ENCODE assay signal across 23 cellular contexts in the genomic region with DNA sequence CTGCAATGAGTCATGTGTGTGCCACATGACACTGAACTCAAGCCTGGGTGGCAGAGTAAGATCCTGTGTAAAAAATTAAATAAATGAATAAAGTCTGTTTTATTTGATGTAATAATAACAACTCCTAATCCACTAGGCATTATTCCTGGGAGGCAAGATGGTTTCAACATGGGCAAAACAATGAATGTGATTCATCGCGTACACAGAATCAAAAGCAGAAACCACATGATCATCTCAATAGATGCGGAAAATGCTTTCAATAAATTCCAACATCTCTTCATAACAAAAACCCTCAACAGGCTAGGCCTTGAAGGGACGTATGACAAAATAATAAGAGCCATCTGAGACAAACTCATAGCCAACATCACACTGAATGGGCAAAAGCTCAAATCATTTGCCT.
"Had no signal": no experiment of that assay in that cellular context is flagged by ENCODE, and none has a peak within 500 bp of the region (broad histone marks: within the 10 kb centered on the region; RNA-seq: fewer than 3 reads in every experiment).

No MANE protein-coding gene starts in this region.

- H3K4me3 ChIP-seq: neural progenitor cell, ovary, psoas muscle, right lobe of liver, sigmoid colon, stomach, thoracic aorta, thyroid gland, tibial nerve, upper lobe of left lung, vagina had no signal

- H3K79me2 ChIP-seq: parathyroid adenoma had no signal

- H3K9me3 ChIP-seq: ovary, right lobe of liver, thoracic aorta, thyroid gland had no signal

- H3K27me3 ChIP-seq: neural progenitor cell, ovary, right lobe of liver, sigmoid colon, stomach, thyroid gland, tibial nerve, upper lobe of left lung, vagina had no signal

- H3K4me1 ChIP-seq: neural progenitor cell, parathyroid adenoma, psoas muscle, right lobe of liver, sigmoid colon, stomach, thyroid gland, tibial nerve, upper lobe of left lung, vagina had no signal

- DNase-seq: occipital lobe; ovary; posterior cingulate gyrus; psoas muscle; right cardiac atrium; right lobe of liver; sigmoid colon; small intestine; stimulated activated CD4-positive, alpha-beta T cell treated with anti-CD3 and anti-CD28 coated beads, Interleukin-15, amount 100 ng/mL, for 24 hours; stimulated activated CD4-positive, alpha-beta T cell treated with anti-CD3 and anti-CD28 coated beads, Interleukin-2, amount 100 ng/mL, for 24 hours; stimulated activated CD4-positive, alpha-beta T cell treated with anti-CD3 and anti-CD28 coated beads, Interleukin-2, amount 100 ng/mL, for 48 hours; stimulated activated CD4-positive, alpha-beta T cell treated with anti-CD3 and anti-CD28 coated beads, Interleukin-4, amount 100 ng/mL, for 24 hours; stimulated activated naive B cell treated with anti-CD40 and anti-IgM and Interleukin-4, amounts not matched to agents 10 μg/mL and 1 μg/mL and 100 μg/mL, for 72 hours; stimulated activated naive CD4-positive, alpha-beta T cell treated with Interleukin-2 at 50 U/mL for 16 hours; stomach; thyroid gland; trophoblast cell; upper lobe of left lung had no signal

- H3K27ac ChIP-seq: neural progenitor cell, ovary, parathyroid adenoma, psoas muscle, right lobe of liver, sigmoid colon, stomach, thoracic aorta, thyroid gland, tibial nerve, upper lobe of left lung, vagina had no signal

- H2AFZ ChIP-seq: neural progenitor cell, parathyroid adenoma had no signal

- H3K4me2 ChIP-seq: neural progenitor cell had no signal

- H3K9ac ChIP-seq: neural progenitor cell, parathyroid adenoma had no signal

- H3K36me3 ChIP-seq: neural progenitor cell, ovary, right lobe of liver, sigmoid colon, stomach, thoracic aorta, thyroid gland, tibial nerve, upper lobe of left lung, vagina had no signal
